In genomic region chr9:126682928-126683697, GRCh38 we compare ENCODE assay signal across 17 cellular contexts.
A peak's percentile ranks its signal among the peaks of the same experiment; 100 is the strongest.
DNase-seq lines count a peak whose midpoint lies in the region; ATAC-seq, FAIRE-seq and TF ChIP-seq lines count a peak whose summit lies in the region.
"Had no signal": no experiment of that assay in that cellular context is flagged by ENCODE, and none has a peak within 500 bp of the region (broad histone marks: within the 10 kb centered on the region; RNA-seq: fewer than 3 reads in every experiment).

No MANE protein-coding gene starts in this region.

- no peaks in the 10 kb centered on the region for H3K36me3 ChIP-seq in ACC112 (ENCODE audit: insufficient read depth, low read length)
- no peaks in the 10 kb centered on the region for H3K36me3 ChIP-seq in HUES48 (ENCODE audit: control insufficient read depth, insufficient read depth, low read length)
- H3K36me3 ChIP-seq in endothelial cell of umbilical vein (ENCODE audit: control insufficient read depth in 2 of 2, extremely low read depth in 1 of 2, insufficient read depth in 2 of 2, low read length in 2 of 2), result no peaks in the 10 kb centered on the region

- no peak overlapping the region for H3K27ac ChIP-seq in ACC112 (ENCODE audit: low read depth, low read length)
- no peak overlapping the region for H3K27ac ChIP-seq in HUES48 (ENCODE audit: low read depth, low read length)
- no peak overlapping the region for H3K27ac ChIP-seq in endothelial cell of umbilical vein (ENCODE audit: insufficient read depth, low read depth, low read length)
- H3K27ac ChIP-seq: parathyroid adenoma had no signal

- TF ChIP-seq POLR2A in endothelial cell of umbilical vein (IDR thresholded peaks at IDR 0.05; ENCODE audit: low read depth, low read length), result no peak

- POLR2A ChIA-PET in endothelial cell of umbilical vein (lab: Charles Lee), result interaction anchor here (1.2 kb wide), 1 partner anchor 50 kb away, joined by 3 read pairs; no protein-coding TSS in a partner anchor

- peaks cover 91% of the 10 kb centered on the region for H3K27me3 Mint-ChIP-seq in mesothelial cell of epicardium (ENCODE audit: low read depth)

- peak overlapping the region; percentile 22 for H3K4me3 Mint-ChIP-seq in mesothelial cell of epicardium

- TF ChIP-seq CTCF in endothelial cell of umbilical vein (IDR thresholded peaks at IDR 0.05; ENCODE audit: extremely low read depth in 1 of 2, insufficient read depth in 1 of 2, low read depth in 1 of 2, low read length in 2 of 2) (no peak), mesothelial cell of epicardium (IDR thresholded peaks at IDR 0.05; ENCODE audit: unreplicated experiment) (no peak)

- no peak for FAIRE-seq in endothelial cell of umbilical vein (lab: Jason Lieb, UNC)
- FAIRE-seq: GM18507 had no signal

- ATAC-seq in GM21381 (IDR thresholded peaks at IDR 0.05; ENCODE audit: unreplicated experiment) (no peak), GM18873 (IDR thresholded peaks at IDR 0.05; ENCODE audit: low FRiP score, unreplicated experiment) (no peak)

- peaks cover 4% of the 10 kb centered on the region for H3K4me1 Mint-ChIP-seq in mesothelial cell of epicardium

- dilution Hi-C loops in endothelial cell of umbilical vein (cut with MboI; ENCODE audit: extremely low pct_ligation_motif_present, low sequenced_read_pairs), result no loop called here

- H3K27me3 ChIP-seq in ACC112 (ENCODE audit: insufficient read depth, low read length) (peaks cover 67% of the 10 kb centered on the region), HUES48 (ENCODE audit: control insufficient read depth, insufficient read depth, low read length) (peaks cover 92% of the 10 kb centered on the region), endothelial cell of umbilical vein (ENCODE audit: control insufficient read depth in 2 of 2, insufficient read depth in 2 of 2, low read length in 2 of 2) (peaks cover 36 to 48% of the 10 kb centered on the region in 2 experiments)

- H2AFZ ChIP-seq in ACC112 (ENCODE audit: low read length, unreplicated experiment) (peak overlapping the region; percentile 10), endothelial cell of umbilical vein (ENCODE audit: low read depth, low read length) (no peak overlapping the region)
- H2AFZ ChIP-seq: parathyroid adenoma had no signal

- no peaks in the 10 kb centered on the region for H3K9me3 ChIP-seq in HUES48 (ENCODE audit: control insufficient read depth, insufficient read depth, low read length)
- no peaks in the 10 kb centered on the region for H3K9me3 ChIP-seq in endothelial cell of umbilical vein (replicated peaks; ENCODE audit: control insufficient read depth, insufficient read depth, low read length)

- H3K79me2 ChIP-seq in ACC112 (ENCODE audit: control insufficient read depth, insufficient read depth, low read length, unreplicated experiment) (no peaks in the 10 kb centered on the region), endothelial cell of umbilical vein (ENCODE audit: control insufficient read depth, insufficient read depth, low read length) (no peaks in the 10 kb centered on the region)
- H3K79me2 ChIP-seq: parathyroid adenoma had no signal

- peak overlapping the region; percentile 53 for H3K4me3 ChIP-seq in ACC112 (ENCODE audit: low read depth, low read length)
- peak overlapping the region; percentile 12; the same call in 1 of the 2 replicates for H3K4me3 ChIP-seq in HUES48 (ENCODE audit: low read depth, low read length)
- no peak overlapping the region for H3K4me3 ChIP-seq in endothelial cell of umbilical vein (replicated peaks in 1 of 3; ENCODE audit: insufficient read depth in 1 of 3, low read depth in 1 of 3, low read length in 3 of 3)

- BruUV-seq in endothelial cell of umbilical vein (replicated peaks; lab: Mats Ljungman, UMichigan), result no TSS peak

- intact Hi-C loops in endothelial cell of umbilical vein (cut with micrococcal nuclease), result no loop called here

- H3K9ac ChIP-seq in HUES48 (ENCODE audit: low read depth, low read length) (no peak overlapping the region), endothelial cell of umbilical vein (replicated peaks; ENCODE audit: extremely low read depth, insufficient read depth, low read length) (no peak overlapping the region)
- H3K9ac ChIP-seq: parathyroid adenoma had no signal

- H3K4me2 ChIP-seq in endothelial cell of umbilical vein (ENCODE audit: insufficient read depth, low read length), result no peak overlapping the region

- no peaks in the 10 kb centered on the region for H3K36me3 Mint-ChIP-seq in mesothelial cell of epicardium

- H3K9me1 ChIP-seq in endothelial cell of umbilical vein (replicated peaks; ENCODE audit: control insufficient read depth, extremely low read depth, insufficient read depth, low read length), result no peaks in the 10 kb centered on the region

- H4K20me1 ChIP-seq in endothelial cell of umbilical vein (replicated peaks; ENCODE audit: control insufficient read depth, extremely low read depth, insufficient read depth, low read length), result no peaks in the 10 kb centered on the region

- H3K9me3 Mint-ChIP-seq in mesothelial cell of epicardium, result no peaks in the 10 kb centered on the region

- H3K4me1 ChIP-seq in ACC112 (ENCODE audit: control insufficient read depth, insufficient read depth, low read length, unreplicated experiment) (no peaks in the 10 kb centered on the region), HUES48 (ENCODE audit: control insufficient read depth, insufficient read depth, low read length) (peaks cover 11% of the 10 kb centered on the region; the same call in 1 of the 2 replicates), endothelial cell of umbilical vein (ENCODE audit: control insufficient read depth, extremely low read depth, insufficient read depth, low read length) (no peaks in the 10 kb centered on the region)
- H3K4me1 ChIP-seq: parathyroid adenoma had no signal

- DNase-seq in endothelial cell of umbilical vein (ENCODE audit: low read depth, low spot score) (no peak), mesothelial cell of epicardium (ENCODE audit: low spot score in 2 of 2, unreplicated experiment in 2 of 2) (no peak), glomerular visceral epithelial cell (ENCODE audit: extremely low spot score) (no peak), NCI-H446 treated with DMSO at 0.1 percent for 48 hours (lab: John Stamatoyannopoulos, UW) (no peak)
- DNase-seq: activated CD4-positive, alpha-beta T cell treated with anti-CD3 and anti-CD28 coated beads, Interleukin-2, amount 50 U/mL, for 48 hours; activated gamma-delta T cell; HCEC 1CT; hippocampal formation; NCI-H146; SHP77; stimulated activated CD8-positive, alpha-beta memory T cell treated with anti-CD3 and anti-CD28 coated beads, Interleukin-4, amount 100 ng/mL, for 48 hours had no signal

- CTCF ChIA-PET in endothelial cell of umbilical vein (lab: Charles Lee), result no interaction called here

- H3K27ac Mint-ChIP-seq in mesothelial cell of epicardium, result no peak overlapping the region

TF ChIP-seq in endothelial cell of umbilical vein, 7 proteins besides CTCF, POLR2A, EP300 and RAD21:
- TF ChIP-seq FOS (IDR thresholded peaks at IDR 0.05; ENCODE audit: borderline replicate concordance, insufficient read depth, low read length), result no peak
- peak; percentile 97 for TF ChIP-seq EZH2 (IDR thresholded peaks at IDR 0.05; ENCODE audit: borderline replicate concordance, low read depth, low read length, severe bottlenecking)

Comparison
In these comparisons a context has a peak if more than half of its experiments do, and no peak if none do; other contexts are left out.
1. H3K4me3 ChIP-seq: peak in ACC112 (single experiment) and HUES48 (single experiment); none in endothelial cell of umbilical vein (0 of 3).